In genomic region chr2:241739651-241740050, GRCh38 we compare ENCODE assay signal across 11 cellular contexts. TPM values are rescaled to one million over a fixed set of nuclear protein-coding genes. Genes with fewer than 3 reads are reported as not detected.
A peak's percentile ranks its signal among the peaks of the same experiment; 100 is the strongest.
DNase-seq lines count a peak whose midpoint lies in the region; ATAC-seq and TF ChIP-seq lines count a peak whose summit lies in the region.
"Had no signal": no experiment of that assay in that cellular context is flagged by ENCODE, and none has a peak within 500 bp of the region (broad histone marks: within the 10 kb centered on the region; RNA-seq: fewer than 3 reads in every experiment).

No MANE protein-coding gene starts in this region.

- peak overlapping the region; percentile 69 for H3K4me3 Mint-ChIP-seq in stimulated activated effector memory CD8-positive, alpha-beta T cell treated with anti-CD3 and anti-CD28 coated beads, Interleukin-12 subunit alpha, Interleukin-12 subunit beta, amount 100 ng/mL, for 72 hours
- H3K4me3 Mint-ChIP-seq in chondrocyte (ENCODE audit: unreplicated experiment): no peak overlapping the region

- peak overlapping the region; percentile 92 for H3K27ac Mint-ChIP-seq in stimulated activated effector memory CD8-positive, alpha-beta T cell treated with anti-CD3 and anti-CD28 coated beads, Interleukin-12 subunit alpha, Interleukin-12 subunit beta, amount 100 ng/mL, for 72 hours
- no peak overlapping the region for H3K27ac Mint-ChIP-seq in chondrocyte (ENCODE audit: unreplicated experiment)

- H3K4me1 Mint-ChIP-seq in stimulated activated effector memory CD8-positive, alpha-beta T cell treated with anti-CD3 and anti-CD28 coated beads, Interleukin-12 subunit alpha, Interleukin-12 subunit beta, amount 100 ng/mL, for 72 hours: peaks cover 42% of the 10 kb centered on the region
- H3K4me1 Mint-ChIP-seq in chondrocyte (ENCODE audit: low read depth): peaks cover 9% of the 10 kb centered on the region

- H3K9me3 ChIP-seq in MG63: no peaks in the 10 kb centered on the region

- H3K27me3 Mint-ChIP-seq in chondrocyte (ENCODE audit: low read depth): no peaks in the 10 kb centered on the region

- H3K4me3 ChIP-seq in MG63: no peak overlapping the region
- H3K4me3 ChIP-seq in fibroblast of villous mesenchyme (ENCODE audit: low read depth, low read length): no peak overlapping the region

- H3K36me3 ChIP-seq in MG63: peaks cover 46% of the 10 kb centered on the region

- H3K36me3 Mint-ChIP-seq in stimulated activated effector memory CD8-positive, alpha-beta T cell treated with anti-CD3 and anti-CD28 coated beads, Interleukin-12 subunit alpha, Interleukin-12 subunit beta, amount 100 ng/mL, for 72 hours: peaks cover 25% of the 10 kb centered on the region
- peaks cover 5% of the 10 kb centered on the region for H3K36me3 Mint-ChIP-seq in chondrocyte (ENCODE audit: low read depth)

- DNase-seq in MG63 (peak; percentile 21), activated T-cell treated with anti-CD3 and anti-CD28 coated beads for 24 hours (ENCODE audit: low read depth) (peak; percentile 57), fibroblast of villous mesenchyme (ENCODE audit: low read depth) (peak; percentile 25), NCI-H2081 treated with DMSO at 0.1 percent for 48 hours (lab: John Stamatoyannopoulos, UW) (no peak), chondrocyte (ENCODE audit: low spot score) (no peak), COR-L47 (lab: John Stamatoyannopoulos, UW) (no peak)
- peak in 1 of 2 donors; percentile 51 for DNase-seq in stimulated activated effector memory CD8-positive, alpha-beta T cell treated with anti-CD3 and anti-CD28 coated beads, Interleukin-12 subunit alpha, Interleukin-12 subunit beta, amount 100 ng/mL, for 72 hours (ENCODE audit: low spot score in 2 of 2)
- DNase-seq: central memory CD4-positive, alpha-beta T cell; left cardiac atrium; SHP77 treated with DMSO at 0.1 percent for 48 hours had no signal

- no peaks in the 10 kb centered on the region for H3K9me3 Mint-ChIP-seq in stimulated activated effector memory CD8-positive, alpha-beta T cell treated with anti-CD3 and anti-CD28 coated beads, Interleukin-12 subunit alpha, Interleukin-12 subunit beta, amount 100 ng/mL, for 72 hours
- no peaks in the 10 kb centered on the region for H3K9me3 Mint-ChIP-seq in chondrocyte (ENCODE audit: low read depth)

- peak; percentile 84 for ATAC-seq in stimulated activated effector memory CD8-positive, alpha-beta T cell treated with anti-CD3 and anti-CD28 coated beads, Interleukin-12 subunit alpha, Interleukin-12 subunit beta, amount 100 ng/mL, for 72 hours
- ATAC-seq: left cardiac atrium, right cardiac atrium had no signal

- no peaks in the 10 kb centered on the region for H3K27me3 ChIP-seq in MG63

- TF ChIP-seq CTCF in fibroblast of villous mesenchyme (IDR thresholded peaks at IDR 0.05; ENCODE audit: insufficient read depth, low read depth, low read length) (no peak), chondrocyte (IDR thresholded peaks at IDR 0.05) (no peak)

RNA-seq across cellular contexts. Expression of gene D2HGDH, which starts 5.2 kb away (rescaled TPM):
- 18.7 and 28.1 TPM in 2 replicates for total RNA-seq in MG63 (2014; rRNA removed; shearing (Covaris generic); ENCODE audit: low replicate concordance)
- total RNA-seq in fibroblast of villous mesenchyme (13.4 and 18.0 TPM in 2 replicates), chondrocyte (14.5 to 26.3 TPM (median 16.6 TPM) in 3 replicates)

RNA-seq across cellular contexts. Expression of gene GAL3ST2, which starts 37.0 kb away (rescaled TPM):
- total RNA-seq in MG63 (2014; rRNA removed; shearing (Covaris generic); ENCODE audit: low replicate concordance): 1.7 TPM in 1 of 2 replicates, not detected in the other
- total RNA-seq in fibroblast of villous mesenchyme (under 0.01 and 0.43 TPM in 2 replicates), chondrocyte (0.52 to 1.3 TPM in 2 of 3 replicates, not detected in the other)

RNA-seq across cellular contexts. Expression of gene ING5, which starts 37.8 kb away (rescaled TPM):
- total RNA-seq in MG63 (2014; rRNA removed; shearing (Covaris generic); ENCODE audit: low replicate concordance): 10.3 and 45.2 TPM in 2 replicates
- total RNA-seq in fibroblast of villous mesenchyme (13.2 and 21.2 TPM in 2 replicates), chondrocyte (13.8 to 25.2 TPM (median 16.3 TPM) in 3 replicates)

RNA-seq across cellular contexts. Expression of gene DTYMK, which starts 53.0 kb away (rescaled TPM):
- 48.4 and 87.7 TPM in 2 replicates for total RNA-seq in MG63 (2014; rRNA removed; shearing (Covaris generic); ENCODE audit: low replicate concordance)
- 33.2 and 40.9 TPM in 2 replicates for total RNA-seq in fibroblast of villous mesenchyme
- total RNA-seq in chondrocyte: 22.7 to 32.7 TPM (median 23.1 TPM) in 3 replicates

Comparison
In these comparisons a context has a peak if more than half of its experiments do, and no peak if none do; other contexts are left out.
1. DNase-seq: peak in MG63 (single experiment), activated T-cell treated with anti-CD3 and anti-CD28 coated beads for 24 hours (single experiment) and fibroblast of villous mesenchyme (single experiment); none in NCI-H2081 treated with DMSO at 0.1 percent for 48 hours (single experiment), chondrocyte (single experiment) and COR-L47 (single experiment).